ENCODE assay signal across 2 cellular contexts in the genomic region with DNA sequence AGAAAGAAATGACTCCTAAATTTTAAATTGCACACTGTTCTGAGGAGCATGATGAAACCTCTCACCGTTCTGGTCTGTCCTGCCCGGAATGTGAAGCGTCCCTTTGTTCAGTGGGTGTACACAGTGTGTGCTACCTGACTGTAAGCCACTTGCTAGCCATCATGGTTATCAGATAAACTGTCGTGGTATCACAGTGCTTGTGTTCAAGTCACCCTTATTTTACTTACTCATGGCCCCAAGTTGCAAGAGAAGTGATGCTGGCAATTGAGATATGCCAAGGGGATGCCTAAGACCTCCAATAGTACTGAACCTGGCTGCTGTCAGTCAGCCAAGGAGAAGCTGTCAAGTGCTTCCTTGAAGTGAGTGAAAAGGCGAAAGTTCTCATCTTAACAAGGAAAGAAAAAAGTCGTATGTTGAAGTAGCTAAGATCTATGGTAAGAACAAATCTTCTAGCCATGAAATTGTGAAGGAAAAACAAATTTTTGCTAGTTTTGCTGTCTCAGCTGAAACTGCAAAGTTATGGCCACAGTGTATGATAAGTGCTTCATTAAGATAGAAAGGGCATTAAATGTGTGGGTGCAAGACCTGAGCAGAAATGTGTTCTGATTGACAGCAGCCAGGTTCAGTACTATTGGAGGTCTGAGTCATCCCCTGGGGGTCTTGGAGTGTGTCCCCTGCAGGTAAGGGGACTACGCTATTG.
TF ChIP-seq lines count a peak whose summit lies in the region.

No MANE protein-coding gene starts in this region.

TF ChIP-seq in HepG2, 621 proteins besides CTCF, POLR2A, EP300 and RAD21:
- TF ChIP-seq ZNF558 (CRISPR knock-in tag; IDR thresholded peaks at IDR 0.05; ENCODE audit: borderline replicate concordance) (no peak), MAFF (IDR thresholded peaks at IDR 0.05; ENCODE audit: low read depth, low read length) (peak; percentile 54), MAFK (conservative IDR thresholded peaks at IDR 0.05 in 1 of 2, IDR thresholded peaks at IDR 0.05 in 1 of 2; ENCODE audit: low read length in 2 of 2) (peak; percentile 41 to 74; a peak in 3 of 4 replicates)
- TF ChIP-seq, protein P1, sequence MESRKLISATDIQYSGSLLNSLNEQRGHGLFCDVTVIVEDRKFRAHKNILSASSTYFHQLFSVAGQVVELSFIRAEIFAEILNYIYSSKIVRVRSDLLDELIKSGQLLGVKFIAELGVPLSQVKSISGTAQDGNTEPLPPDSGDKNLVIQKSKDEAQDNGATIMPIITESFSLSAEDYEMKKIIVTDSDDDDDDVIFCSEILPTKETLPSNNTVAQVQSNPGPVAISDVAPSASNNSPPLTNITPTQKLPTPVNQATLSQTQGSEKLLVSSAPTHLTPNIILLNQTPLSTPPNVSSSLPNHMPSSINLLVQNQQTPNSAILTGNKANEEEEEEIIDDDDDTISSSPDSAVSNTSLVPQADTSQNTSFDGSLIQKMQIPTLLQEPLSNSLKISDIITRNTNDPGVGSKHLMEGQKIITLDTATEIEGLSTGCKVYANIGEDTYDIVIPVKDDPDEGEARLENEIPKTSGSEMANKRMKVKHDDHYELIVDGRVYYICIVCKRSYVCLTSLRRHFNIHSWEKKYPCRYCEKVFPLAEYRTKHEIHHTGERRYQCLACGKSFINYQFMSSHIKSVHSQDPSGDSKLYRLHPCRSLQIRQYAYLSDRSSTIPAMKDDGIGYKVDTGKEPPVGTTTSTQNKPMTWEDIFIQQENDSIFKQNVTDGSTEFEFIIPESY (CRISPR knock-in tag; IDR thresholded peaks at IDR 0.05): no peak
TF ChIP-seq in HepG2: peak in this region for 2.

TF ChIP-seq in SK-N-SH, 30 proteins besides CTCF, POLR2A, EP300 and RAD21:
- TF ChIP-seq, protein P2, sequence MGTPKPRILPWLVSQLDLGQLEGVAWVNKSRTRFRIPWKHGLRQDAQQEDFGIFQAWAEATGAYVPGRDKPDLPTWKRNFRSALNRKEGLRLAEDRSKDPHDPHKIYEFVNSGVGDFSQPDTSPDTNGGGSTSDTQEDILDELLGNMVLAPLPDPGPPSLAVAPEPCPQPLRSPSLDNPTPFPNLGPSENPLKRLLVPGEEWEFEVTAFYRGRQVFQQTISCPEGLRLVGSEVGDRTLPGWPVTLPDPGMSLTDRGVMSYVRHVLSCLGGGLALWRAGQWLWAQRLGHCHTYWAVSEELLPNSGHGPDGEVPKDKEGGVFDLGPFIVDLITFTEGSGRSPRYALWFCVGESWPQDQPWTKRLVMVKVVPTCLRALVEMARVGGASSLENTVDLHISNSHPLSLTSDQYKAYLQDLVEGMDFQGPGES (IDR thresholded peaks at IDR 0.05; ENCODE audit: low read depth, low read length): no peak
- TF ChIP-seq, protein P3, sequence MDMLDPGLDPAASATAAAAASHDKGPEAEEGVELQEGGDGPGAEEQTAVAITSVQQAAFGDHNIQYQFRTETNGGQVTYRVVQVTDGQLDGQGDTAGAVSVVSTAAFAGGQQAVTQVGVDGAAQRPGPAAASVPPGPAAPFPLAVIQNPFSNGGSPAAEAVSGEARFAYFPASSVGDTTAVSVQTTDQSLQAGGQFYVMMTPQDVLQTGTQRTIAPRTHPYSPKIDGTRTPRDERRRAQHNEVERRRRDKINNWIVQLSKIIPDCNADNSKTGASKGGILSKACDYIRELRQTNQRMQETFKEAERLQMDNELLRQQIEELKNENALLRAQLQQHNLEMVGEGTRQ (IDR thresholded peaks at IDR 0.05; ENCODE audit: borderline replicate concordance, low read depth, low read length): no peak
- no peak for TF ChIP-seq FOXM1 (IDR thresholded peaks at IDR 0.05; ENCODE audit: low read depth)
- no peak for TF ChIP-seq GABPA (IDR thresholded peaks at IDR 0.05; ENCODE audit: low read depth)
- TF ChIP-seq GATA2 (CRISPR knock-in tag; IDR thresholded peaks at IDR 0.05): no peak
- no peak for TF ChIP-seq JUND (IDR thresholded peaks at IDR 0.05)
- no peak for TF ChIP-seq CHD2 (IDR thresholded peaks at IDR 0.05; ENCODE audit: low read length, partially characterized antibody)
- TF ChIP-seq, protein P4, sequence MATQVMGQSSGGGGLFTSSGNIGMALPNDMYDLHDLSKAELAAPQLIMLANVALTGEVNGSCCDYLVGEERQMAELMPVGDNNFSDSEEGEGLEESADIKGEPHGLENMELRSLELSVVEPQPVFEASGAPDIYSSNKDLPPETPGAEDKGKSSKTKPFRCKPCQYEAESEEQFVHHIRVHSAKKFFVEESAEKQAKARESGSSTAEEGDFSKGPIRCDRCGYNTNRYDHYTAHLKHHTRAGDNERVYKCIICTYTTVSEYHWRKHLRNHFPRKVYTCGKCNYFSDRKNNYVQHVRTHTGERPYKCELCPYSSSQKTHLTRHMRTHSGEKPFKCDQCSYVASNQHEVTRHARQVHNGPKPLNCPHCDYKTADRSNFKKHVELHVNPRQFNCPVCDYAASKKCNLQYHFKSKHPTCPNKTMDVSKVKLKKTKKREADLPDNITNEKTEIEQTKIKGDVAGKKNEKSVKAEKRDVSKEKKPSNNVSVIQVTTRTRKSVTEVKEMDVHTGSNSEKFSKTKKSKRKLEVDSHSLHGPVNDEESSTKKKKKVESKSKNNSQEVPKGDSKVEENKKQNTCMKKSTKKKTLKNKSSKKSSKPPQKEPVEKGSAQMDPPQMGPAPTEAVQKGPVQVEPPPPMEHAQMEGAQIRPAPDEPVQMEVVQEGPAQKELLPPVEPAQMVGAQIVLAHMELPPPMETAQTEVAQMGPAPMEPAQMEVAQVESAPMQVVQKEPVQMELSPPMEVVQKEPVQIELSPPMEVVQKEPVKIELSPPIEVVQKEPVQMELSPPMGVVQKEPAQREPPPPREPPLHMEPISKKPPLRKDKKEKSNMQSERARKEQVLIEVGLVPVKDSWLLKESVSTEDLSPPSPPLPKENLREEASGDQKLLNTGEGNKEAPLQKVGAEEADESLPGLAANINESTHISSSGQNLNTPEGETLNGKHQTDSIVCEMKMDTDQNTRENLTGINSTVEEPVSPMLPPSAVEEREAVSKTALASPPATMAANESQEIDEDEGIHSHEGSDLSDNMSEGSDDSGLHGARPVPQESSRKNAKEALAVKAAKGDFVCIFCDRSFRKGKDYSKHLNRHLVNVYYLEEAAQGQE (IDR thresholded peaks at IDR 0.05; ENCODE audit: low read depth, low read length): no peak
- TF ChIP-seq RCOR1 (IDR thresholded peaks at IDR 0.05; ENCODE audit: low read length): no peak
TF ChIP-seq in SK-N-SH: peak in this region for 0.
